16 cellular contexts compared by ENCODE assay signal in the genomic region with DNA sequence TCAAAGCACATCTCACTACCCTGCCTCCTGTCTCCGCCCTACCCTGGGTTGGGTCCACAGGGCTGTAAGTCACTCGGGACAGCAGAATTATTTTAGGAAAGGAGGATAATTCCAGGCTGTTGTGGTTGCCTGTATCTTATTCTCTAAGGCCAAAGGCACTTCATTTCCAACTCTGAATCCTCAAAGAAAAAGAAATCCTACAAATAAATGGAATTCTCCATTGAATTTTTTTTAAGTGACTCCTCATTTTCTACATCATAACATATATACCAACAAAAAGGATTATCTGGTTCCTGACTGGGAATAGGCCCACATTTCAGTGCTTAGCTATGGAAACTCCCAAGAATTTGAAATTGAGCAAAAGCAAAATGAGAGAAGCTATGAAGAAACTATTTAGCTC.
DNase-seq lines count a peak whose midpoint lies in the region; TF ChIP-seq lines count a peak whose summit lies in the region.
"Had no signal": no experiment of that assay in that cellular context is flagged by ENCODE, and none has a peak within 500 bp of the region (broad histone marks: within the 10 kb centered on the region; RNA-seq: fewer than 3 reads in every experiment).

No MANE protein-coding gene starts in this region.

- H3K27me3 Mint-ChIP-seq in mesothelial cell of epicardium (ENCODE audit: low read depth): no peaks in the 10 kb centered on the region
- H3K27me3 Mint-ChIP-seq: B cell; CD4-positive, alpha-beta T cell had no signal

- H3K9me3 ChIP-seq in smooth muscle cell (replicated peaks; ENCODE audit: low read depth): no peaks in the 10 kb centered on the region
- H3K9me3 ChIP-seq: HAP-1 had no signal

- in situ Hi-C loops in brain microvascular endothelial cell (cut with HindIII; ENCODE audit: low pct_ligation_motif_present, low sequenced_read_pairs): loop anchor here (25.0 kb wide), 1 partner anchor 534 kb away; no protein-coding TSS in a partner anchor

- peak overlapping the region; percentile 26 for H3K27ac Mint-ChIP-seq in mesothelial cell of epicardium
- H3K27ac Mint-ChIP-seq: B cell; CD4-positive, alpha-beta T cell had no signal

- H3F3A ChIP-seq in smooth muscle cell (ENCODE audit: low read depth): peaks cover 4% of the 10 kb centered on the region

- H3K9ac ChIP-seq in smooth muscle cell (ENCODE audit: low read depth): peak overlapping the region; percentile 1

- H3K4me3 ChIP-seq in brain microvascular endothelial cell (ENCODE audit: low read depth, low read length) (no peak overlapping the region), smooth muscle cell (no peak overlapping the region)
- H3K4me3 ChIP-seq: HAP-1 had no signal

- peak; percentile 64 for DNase-seq in EH (ENCODE audit: low read depth)
- DNase-seq in brain microvascular endothelial cell: no peak
- DNase-seq in mesothelial cell of epicardium (ENCODE audit: low spot score in 2 of 2, unreplicated experiment in 2 of 2): no peak
- no peak for DNase-seq in smooth muscle cell (lab: John Stamatoyannopoulos, UW; ENCODE audit: unreplicated experiment)
- DNase-seq in GM10266 (ENCODE audit: extremely low spot score): no peak
- no peak for DNase-seq in stimulated activated CD4-positive, alpha-beta T cell treated with anti-CD3 and anti-CD28 coated beads, Interleukin-2, amount 100 ng/mL, for 24 hours
- DNase-seq in activated effector memory CD4-positive, alpha-beta T cell treated with anti-CD3 and anti-CD28 coated beads, Interleukin-2, amount 50 U/mL, for 16 hours: no peak
- DNase-seq: 8988T; ACHN; C1 segment of cervical spinal cord; CD4-positive, alpha-beta T cell; DMS79; EL; GOT3 had no signal

- H3K4me2 ChIP-seq in smooth muscle cell: no peak overlapping the region

- H3K4me3 Mint-ChIP-seq in mesothelial cell of epicardium: no peak overlapping the region
- H3K4me3 Mint-ChIP-seq: B cell; CD4-positive, alpha-beta T cell had no signal

- H3K36me3 ChIP-seq in brain microvascular endothelial cell (replicated peaks): no peaks in the 10 kb centered on the region
- H3K36me3 ChIP-seq in smooth muscle cell (ENCODE audit: low read depth): peaks cover 1% of the 10 kb centered on the region
- H3K36me3 ChIP-seq: HAP-1 had no signal

- H3K36me3 Mint-ChIP-seq in mesothelial cell of epicardium: peaks cover 36% of the 10 kb centered on the region

- H3K27ac ChIP-seq in brain microvascular endothelial cell (peak overlapping the region; percentile 85), smooth muscle cell (ENCODE audit: low read depth) (peak overlapping the region; percentile 87)

- peaks cover 30% of the 10 kb centered on the region for H3K4me1 Mint-ChIP-seq in mesothelial cell of epicardium
- H3K4me1 Mint-ChIP-seq: B cell had no signal

- no peaks in the 10 kb centered on the region for H4K20me1 ChIP-seq in smooth muscle cell (ENCODE audit: low read depth)

- H3K9me3 Mint-ChIP-seq in mesothelial cell of epicardium: peaks cover 17% of the 10 kb centered on the region
- H3K9me3 Mint-ChIP-seq: CD4-positive, alpha-beta T cell had no signal

- no peak overlapping the region for H2AFZ ChIP-seq in smooth muscle cell (ENCODE audit: low read depth)

- peaks cover 24% of the 10 kb centered on the region for H3K4me1 ChIP-seq in smooth muscle cell (ENCODE audit: low read depth)

- H3K27me3 ChIP-seq in brain microvascular endothelial cell (replicated peaks): no peaks in the 10 kb centered on the region
- no peaks in the 10 kb centered on the region for H3K27me3 ChIP-seq in smooth muscle cell (ENCODE audit: low read depth)

- no peaks in the 10 kb centered on the region for H3K79me2 ChIP-seq in smooth muscle cell (ENCODE audit: low read depth)

- 76% methylated on average over 2 of the region's 2 CpGs for WGBS in smooth muscle cell (ENCODE audit: low lambda C conversion rate)

- TF ChIP-seq CTCF in brain microvascular endothelial cell (IDR thresholded peaks at IDR 0.05; ENCODE audit: low read depth, low read length, missing control alignments) (no peak), mesothelial cell of epicardium (IDR thresholded peaks at IDR 0.05; ENCODE audit: unreplicated experiment) (no peak), smooth muscle cell (IDR thresholded peaks at IDR 0.05; ENCODE audit: borderline replicate concordance, insufficient read depth, poor library complexity, severe bottlenecking) (no peak), GM10266 (IDR thresholded peaks at IDR 0.05; ENCODE audit: control insufficient read depth, insufficient read depth, low read depth, missing control alignments) (no peak)
